9 cellular contexts compared by ENCODE assay signal in genomic region chr19:18284710-18285430, GRCh38. TPM values are rescaled to one million over a fixed set of nuclear protein-coding genes. Genes with fewer than 3 reads are reported as not detected.
DNase-seq lines count a peak whose midpoint lies in the region; ATAC-seq and TF ChIP-seq lines count a peak whose summit lies in the region.
"Had no signal": no experiment of that assay in that cellular context is flagged by ENCODE, and none has a peak within 500 bp of the region (broad histone marks: within the 10 kb centered on the region; RNA-seq: fewer than 3 reads in every experiment).

No MANE protein-coding gene starts in this region.

- peaks cover 14% of the 10 kb centered on the region for H3K36me3 Mint-ChIP-seq in activated CD8-positive, alpha-beta T cell treated with anti-CD3 and anti-CD28 coated beads for 36 hours (ENCODE audit: low read depth)
- peaks cover 0 to under 1% (median 0%) of the 10 kb centered on the region in 3 donors for H3K36me3 Mint-ChIP-seq in immature natural killer cell

- no peak for TF ChIP-seq CTCF in activated CD8-positive, alpha-beta T cell treated with anti-CD3 and anti-CD28 coated beads for 36 hours (IDR thresholded peaks at IDR 0.05)

- ATAC-seq in activated CD8-positive, alpha-beta T cell treated with anti-CD3 and anti-CD28 coated beads for 36 hours = peak; percentile 24
- no peak for ATAC-seq in HG02870 (IDR thresholded peaks at IDR 0.05; ENCODE audit: unreplicated experiment)

- peak; percentile 88 for DNase-seq in activated CD8-positive, alpha-beta T cell treated with anti-CD3 and anti-CD28 coated beads for 36 hours
- DNase-seq in immature natural killer cell (no peak), SKM-1 (lab: John Stamatoyannopoulos, UW; ENCODE audit: unreplicated experiment) (no peak), NCI-H524 treated with DMSO at 0.1 percent for 48 hours (lab: John Stamatoyannopoulos, UW) (no peak), anterior cingulate cortex (lab: John Stamatoyannopoulos, UW) (no peak)
- DNase-seq in stimulated activated CD4-positive, alpha-beta T cell treated with anti-CD3 and anti-CD28 coated beads, Interleukin-4, amount 100 ng/mL, for 24 hours = peak; percentile 62

- intact Hi-C loops in activated CD8-positive, alpha-beta T cell treated with anti-CD3 and anti-CD28 coated beads for 36 hours (cut with micrococcal nuclease) = no loop called here

- peaks cover 5% of the 10 kb centered on the region for H3K9me3 Mint-ChIP-seq in activated CD8-positive, alpha-beta T cell treated with anti-CD3 and anti-CD28 coated beads for 36 hours
- H3K9me3 Mint-ChIP-seq in immature natural killer cell = peaks cover 0 to 2% (median 0%) of the 10 kb centered on the region in 6 donors

- POLR2A ChIA-PET in activated CD8-positive, alpha-beta T cell treated with anti-CD3 and anti-CD28 coated beads for 36 hours (lab: Charles Lee) = interaction anchor here (0.7 to 1.6 kb wide), 9 partner anchors 8 to 1031 kb away, joined by 3 to 11 read pairs (median 6); partner anchors contain the start of gene SSBP4

- no peaks in the 10 kb centered on the region for H3K27me3 Mint-ChIP-seq in activated CD8-positive, alpha-beta T cell treated with anti-CD3 and anti-CD28 coated beads for 36 hours
- peaks cover 19 to 29% (median 25%) of the 10 kb centered on the region in 3 donors for H3K27me3 Mint-ChIP-seq in immature natural killer cell (ENCODE audit: low read depth in 3 of 3)

- H3K4me1 Mint-ChIP-seq in activated CD8-positive, alpha-beta T cell treated with anti-CD3 and anti-CD28 coated beads for 36 hours (ENCODE audit: low read depth) = peaks cover 50% of the 10 kb centered on the region
- peaks cover 41 to 42% of the 10 kb centered on the region in 2 donors for H3K4me1 Mint-ChIP-seq in immature natural killer cell

- peak; percentile 35 for TF ChIP-seq POLR2A in GM19099 (IDR thresholded peaks at IDR 0.05; ENCODE audit: extremely low read depth, insufficient read length, low read depth)

- peak overlapping the region; percentile 69 for H3K4me3 Mint-ChIP-seq in activated CD8-positive, alpha-beta T cell treated with anti-CD3 and anti-CD28 coated beads for 36 hours
- peak overlapping the region in 4 of 5 donors; percentile 31 to 60 (median 36) for H3K4me3 Mint-ChIP-seq in immature natural killer cell

- CTCF ChIA-PET in activated CD8-positive, alpha-beta T cell treated with anti-CD3 and anti-CD28 coated beads for 36 hours (lab: Charles Lee) = interaction anchor here (0.7 kb wide), 1 partner anchor 212 kb away, joined by 3 read pairs; no protein-coding TSS in a partner anchor

- peak overlapping the region; percentile 98 for H3K27ac Mint-ChIP-seq in activated CD8-positive, alpha-beta T cell treated with anti-CD3 and anti-CD28 coated beads for 36 hours
- H3K27ac Mint-ChIP-seq in immature natural killer cell = peak overlapping the region; percentile 83 to 91 (median 88)

RNA-seq across cellular contexts. Expression of gene JUND, which starts 3.4 kb away (rescaled TPM):
- total RNA-seq in activated CD8-positive, alpha-beta T cell treated with anti-CD3 and anti-CD28 coated beads for 36 hours = 100 to 1,000 TPM; 527 to 530 TPM
- polyA plus RNA-seq in immature natural killer cell = 10 to 100 TPM; 15.0 to 71.8 (median 54.7) TPM

RNA-seq across cellular contexts. Expression of gene IQCN, which starts 10.6 kb away (rescaled TPM):
- under 1 TPM; 0.59 to 0.69 TPM for total RNA-seq in activated CD8-positive, alpha-beta T cell treated with anti-CD3 and anti-CD28 coated beads for 36 hours
- under 1 TPM in 1 of 3 donors, not detected in 2; 0.15 TPM for polyA plus RNA-seq in immature natural killer cell
- total RNA-seq: bronchial epithelial cell had no signal

RNA-seq across cellular contexts. Expression of gene LSM4, which starts 38.0 kb away (rescaled TPM):
- 100 to 1,000 TPM; 426 to 433 TPM for total RNA-seq in activated CD8-positive, alpha-beta T cell treated with anti-CD3 and anti-CD28 coated beads for 36 hours
- 100 to 1,000 TPM; 128 to 189 (median 178) TPM for polyA plus RNA-seq in immature natural killer cell

RNA-seq across cellular contexts. Expression of gene PGPEP1, which starts 55.5 kb away (rescaled TPM):
- 10 to 100 TPM; 21.7 to 23.9 TPM for total RNA-seq in activated CD8-positive, alpha-beta T cell treated with anti-CD3 and anti-CD28 coated beads for 36 hours
- polyA plus RNA-seq in immature natural killer cell = 10 to 100 TPM in 2 of 3 donors, 1 to 10 TPM in 1; 8.2 to 20.6 (median 17.5) TPM

RNA-seq across cellular contexts. Expression of gene PDE4C, which starts 58.6 kb away (rescaled TPM):
- under 1 TPM in 1 of 2 experiments, not detected in 1; 0.38 TPM for total RNA-seq in activated CD8-positive, alpha-beta T cell treated with anti-CD3 and anti-CD28 coated beads for 36 hours
- not detected for polyA plus RNA-seq in immature natural killer cell

Comparison
In these comparisons a context has a peak if more than half of its experiments do, and no peak if none do; other contexts are left out.
1. DNase-seq: peak in activated CD8-positive, alpha-beta T cell treated with anti-CD3 and anti-CD28 coated beads for 36 hours (single experiment) and stimulated activated CD4-positive, alpha-beta T cell treated with anti-CD3 and anti-CD28 coated beads, Interleukin-4, amount 100 ng/mL, for 24 hours (single experiment); none in immature natural killer cell (0 of 3), SKM-1 (single experiment), NCI-H524 treated with DMSO at 0.1 percent for 48 hours (single experiment) and anterior cingulate cortex (0 of 58).